In the genomic region with DNA sequence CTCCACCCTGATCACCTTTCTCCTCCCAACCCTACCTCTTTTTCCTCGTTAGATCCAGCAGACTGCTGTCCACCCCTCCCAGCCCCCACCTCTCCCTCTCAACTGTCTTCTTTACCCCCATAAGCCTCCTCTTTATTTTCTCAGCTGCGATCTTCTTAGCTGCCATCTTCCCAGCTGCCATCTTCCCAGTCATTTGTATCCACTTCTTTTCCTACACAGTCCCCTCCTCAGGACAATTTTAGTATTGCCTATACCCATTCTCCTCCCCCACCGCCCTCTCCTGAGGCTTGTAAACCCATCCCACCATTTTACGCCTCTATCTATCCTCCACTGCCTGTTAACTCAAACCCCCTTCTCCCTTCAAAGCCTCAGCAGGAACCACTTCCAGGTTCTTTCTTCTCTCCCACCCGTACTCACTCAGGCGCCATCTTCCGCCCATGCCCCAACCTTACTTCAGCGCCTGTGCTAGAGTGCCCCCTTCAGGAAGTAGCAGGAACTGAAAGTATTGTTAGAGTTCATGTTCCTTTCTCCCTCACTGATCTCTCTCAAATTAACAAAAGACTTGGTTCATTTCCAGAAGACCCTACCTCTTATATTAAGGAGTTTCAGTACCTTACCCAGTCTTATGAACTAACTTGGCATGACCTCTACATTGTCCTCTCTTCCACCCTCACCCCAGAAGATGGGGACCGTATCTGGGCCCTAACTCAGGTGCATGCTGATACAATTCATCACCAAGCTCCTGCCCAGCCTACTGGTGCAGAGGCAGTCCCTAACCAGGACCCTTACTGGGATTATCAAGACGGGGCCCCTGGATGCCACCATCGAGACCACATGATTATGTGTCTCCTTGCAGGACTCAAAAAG, we compare ENCODE assay signal across 8 cellular contexts.
DNase-seq lines count a peak whose midpoint lies in the region; ATAC-seq and TF ChIP-seq lines count a peak whose summit lies in the region.

No MANE protein-coding gene starts in this region.

- H3K9me3 ChIP-seq in AG04450 (ENCODE audit: control insufficient read depth, insufficient read depth, low read length) (peaks cover 5% of the 10 kb centered on the region; the same call in 1 of the 2 replicates), OCI-LY3 (ENCODE audit: insufficient read depth, low read length) (no peaks in the 10 kb centered on the region)

- H2AFZ ChIP-seq in OCI-LY3 (ENCODE audit: low read depth, low read length) = no peak overlapping the region

- no peaks in the 10 kb centered on the region for H3K4me1 ChIP-seq in OCI-LY3 (ENCODE audit: low read length)

- H3K4me2 ChIP-seq in OCI-LY3 (ENCODE audit: low read length) = no peak overlapping the region

- no peak for ATAC-seq in HG02571 (IDR thresholded peaks at IDR 0.05; ENCODE audit: unreplicated experiment)
- ATAC-seq in HG02642 (IDR thresholded peaks at IDR 0.05; ENCODE audit: poor library complexity, unreplicated experiment) = no peak

- TF ChIP-seq CTCF in AG04450 (IDR thresholded peaks at IDR 0.05; ENCODE audit: low read depth, low read length) (peak; percentile 51), OCI-LY3 (IDR thresholded peaks at IDR 0.05; ENCODE audit: low read depth, low read length) (peak; percentile 40), foreskin fibroblast (IDR thresholded peaks at IDR 0.05; ENCODE audit: low read depth, low read length) (peak; percentile 39)

- no peaks in the 10 kb centered on the region for H3K27me3 ChIP-seq in AG04450 (ENCODE audit: control insufficient read depth, insufficient read depth, low read length)
- no peaks in the 10 kb centered on the region for H3K27me3 ChIP-seq in OCI-LY3 (ENCODE audit: low read depth, low read length)

- no peaks in the 10 kb centered on the region for H3K79me2 ChIP-seq in OCI-LY3 (ENCODE audit: low read length)

- H3K9ac ChIP-seq in OCI-LY3 (ENCODE audit: low read length) = no peak overlapping the region

- CTCF ChIA-PET in AG04450 (lab: Charles Lee) = interaction anchor here (0.6 to 2.0 kb wide), 2 partner anchors 29 to 63 kb away, joined by 3 to 4 read pairs; no protein-coding TSS in a partner anchor

- POLR2A ChIA-PET in AG04450 (lab: Yijun Ruan, JAX) = interaction anchor here (0.6 kb wide), 1 partner anchor 122 kb away, joined by 3 read pairs; no protein-coding TSS in a partner anchor

- H3K4me3 ChIP-seq in AG04450 (ENCODE audit: low read depth, low read length) (no peak overlapping the region), OCI-LY3 (ENCODE audit: low read length) (no peak overlapping the region), foreskin fibroblast (ENCODE audit: low read depth in 1 of 2, low read length in 2 of 2) (no peak overlapping the region)

- DNase-seq in AG04450 (ENCODE audit: low read depth, low spot score) (no peak), GM03348 (ENCODE audit: low spot score) (peak; percentile 44), foreskin fibroblast (peak in 1 of 2 donors; percentile 15), Kasumi-1 (lab: John Stamatoyannopoulos, UW) (no peak), epidermal melanocyte (ENCODE audit: insufficient read length, low spot score) (no peak)

- no peaks in the 10 kb centered on the region for H3K36me3 ChIP-seq in OCI-LY3 (replicated peaks; ENCODE audit: low read depth, low read length)

- H3K27ac ChIP-seq in AG04450 (ENCODE audit: low read depth, low read length) = no peak overlapping the region
- H3K27ac ChIP-seq in OCI-LY3 (ENCODE audit: low read length) = no peak overlapping the region

- no peaks in the 10 kb centered on the region for H4K20me1 ChIP-seq in OCI-LY3 (ENCODE audit: insufficient read depth, low read length)
